In the genomic region with DNA sequence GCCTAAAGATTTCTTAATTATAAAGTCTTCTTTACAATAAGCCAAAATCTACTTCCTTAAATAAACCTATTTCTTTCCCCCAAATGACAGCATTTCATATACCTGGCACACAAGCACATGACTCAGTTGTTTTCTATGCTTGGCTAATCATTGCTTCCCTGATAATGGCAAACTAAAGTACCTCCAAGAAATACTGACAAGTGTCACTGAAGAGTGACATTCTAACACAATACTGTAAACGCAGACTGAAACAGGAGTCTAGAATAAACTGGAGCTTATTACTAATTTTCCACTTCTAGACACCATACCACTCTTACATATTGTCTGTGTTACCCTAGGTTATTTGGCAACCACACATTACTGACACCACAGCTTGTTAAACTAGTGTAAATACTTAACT, we compare ENCODE assay signal across 24 cellular contexts. TPM values are rescaled to one million over a fixed set of nuclear protein-coding genes. Genes with fewer than 3 reads are reported as not detected.
A peak's percentile ranks its signal among the peaks of the same experiment; 100 is the strongest.
DNase-seq lines count a peak whose midpoint lies in the region; ATAC-seq, FAIRE-seq and TF ChIP-seq lines count a peak whose summit lies in the region.
"Had no signal": no experiment of that assay in that cellular context is flagged by ENCODE, and none has a peak within 500 bp of the region (broad histone marks: within the 10 kb centered on the region; RNA-seq: fewer than 3 reads in every experiment).

No MANE protein-coding gene starts in this region.

- H3K4me1 ChIP-seq in keratinocyte (ENCODE audit: control insufficient read depth, extremely low read depth, insufficient read depth, low read length) (no peaks in the 10 kb centered on the region), thyroid gland (peaks cover 6 to 18% of the 10 kb centered on the region in 2 donors)

- H3K27ac Mint-ChIP-seq in natural killer cell (peak overlapping the region; percentile 42 to 73), T-helper 17 cell (peak overlapping the region; percentile 75)
- H3K27ac Mint-ChIP-seq in natural killer cell treated with Interleukin-12 subunit alpha and Interleukin-12 subunit beta and Interleukin-15 and Interleukin-18, amount 100 ng/mL, for 72 hours, result no peak overlapping the region

- peaks cover 3% of the 10 kb centered on the region for H3K9me1 ChIP-seq in keratinocyte (ENCODE audit: control insufficient read depth, extremely low read depth, insufficient read depth, low read length)

- H3K27me3 ChIP-seq in keratinocyte (ENCODE audit: control insufficient read depth, extremely low read depth, insufficient read depth, low read length), result no peaks in the 10 kb centered on the region
- no peaks in the 10 kb centered on the region for H3K27me3 ChIP-seq in thyroid gland
- H3K27me3 ChIP-seq: vagina had no signal

- H3K27ac ChIP-seq in keratinocyte (ENCODE audit: control insufficient read depth, insufficient read depth, low read length), result no peak overlapping the region
- no peak overlapping the region for H3K27ac ChIP-seq in thyroid gland
- H3K27ac ChIP-seq: C4-2B, vagina, VCaP had no signal

- H3K79me2 ChIP-seq in keratinocyte (ENCODE audit: control insufficient read depth, insufficient read depth, low read length), result peaks cover 96% of the 10 kb centered on the region

- WGBS in thyroid gland, 2 donors, result 52 to 57% methylated on average over 1 of the region's 1 CpG

- no peak overlapping the region for H3K9ac ChIP-seq in keratinocyte (ENCODE audit: control insufficient read depth, extremely low read depth, insufficient read depth, low read length)
- H3K9ac ChIP-seq: SK-N-SH had no signal

- H3K4me2 ChIP-seq in keratinocyte (ENCODE audit: control insufficient read depth, extremely low read depth, insufficient read depth, low read depth, low read length), result no peak overlapping the region
- H3K4me2 ChIP-seq: SK-N-SH, smooth muscle cell had no signal

- TF ChIP-seq POLR2A in thyroid gland (IDR thresholded peaks at IDR 0.05), result no peak

- H3K9me3 ChIP-seq in T-helper 17 cell (ENCODE audit: control insufficient read depth, low read length, poor library complexity, severe bottlenecking), result no peaks in the 10 kb centered on the region
- no peaks in the 10 kb centered on the region for H3K9me3 ChIP-seq in keratinocyte (ENCODE audit: control insufficient read depth, low read depth, low read length)
- no peaks in the 10 kb centered on the region for H3K9me3 ChIP-seq in thyroid gland
- H3K9me3 ChIP-seq: SK-N-SH, vagina had no signal

- no peak overlapping the region for H2AFZ ChIP-seq in keratinocyte (ENCODE audit: control insufficient read depth, low read length)

- peaks cover 42% of the 10 kb centered on the region for H4K20me1 ChIP-seq in keratinocyte (ENCODE audit: control insufficient read depth, extremely low read depth, insufficient read depth, low read length)

- H3K27me3 Mint-ChIP-seq in natural killer cell (ENCODE audit: low read depth in 2 of 2), result no peaks in the 10 kb centered on the region
- H3K27me3 Mint-ChIP-seq in natural killer cell treated with Interleukin-12 subunit alpha and Interleukin-12 subunit beta and Interleukin-15 and Interleukin-18, amount 100 ng/mL, for 72 hours, result no peaks in the 10 kb centered on the region
- H3K27me3 Mint-ChIP-seq in T-helper 17 cell, result no peaks in the 10 kb centered on the region

- FAIRE-seq in keratinocyte (lab: Jason Lieb, UNC), result peak; percentile 9
- FAIRE-seq: astrocyte, kidney had no signal

- intact Hi-C loops in natural killer cell (cut with micrococcal nuclease), result no loop called here
- intact Hi-C loops in thyroid gland (cut with DNase I), result no loop called here

- ATAC-seq in natural killer cell, result no peak
- no peak for ATAC-seq in natural killer cell treated with Interleukin-12 subunit alpha and Interleukin-12 subunit beta and Interleukin-15 and Interleukin-18, amount 100 ng/mL, for 72 hours
- ATAC-seq in T-helper 17 cell, result no peak
- ATAC-seq: HCT116 had no signal

- H3K4me1 Mint-ChIP-seq in natural killer cell (peaks cover 52 to 57% of the 10 kb centered on the region in 2 donors), T-helper 17 cell (peaks cover 39% of the 10 kb centered on the region)
- peaks cover 34 to 43% of the 10 kb centered on the region in 2 donors for H3K4me1 Mint-ChIP-seq in natural killer cell treated with Interleukin-12 subunit alpha and Interleukin-12 subunit beta and Interleukin-15 and Interleukin-18, amount 100 ng/mL, for 72 hours (ENCODE audit: low read depth in 2 of 2)

- dilution Hi-C loops in keratinocyte (cut with MboI; ENCODE audit: extremely low pct_ligation_motif_present, low sequenced_read_pairs), result no loop called here

- H3K4me3 ChIP-seq in keratinocyte (ENCODE audit: control insufficient read depth in 2 of 3, extremely low read depth in 1 of 3, insufficient read depth in 2 of 3, low read depth in 1 of 3, low read length in 3 of 3), result no peak overlapping the region
- no peak overlapping the region for H3K4me3 ChIP-seq in thyroid gland (replicated peaks in 1 of 3)
- H3K4me3 ChIP-seq: smooth muscle cell, vagina had no signal

- DNase-seq in natural killer cell (no peak), T-helper 17 cell (no peak), keratinocyte (ENCODE audit: low read depth, low spot score) (no peak), thyroid gland (no peak), iPS-NIHi11 (ENCODE audit: low spot score) (no peak), midbrain (lab: John Stamatoyannopoulos, UW) (no peak)
- no peak for DNase-seq in natural killer cell treated with Interleukin-12 subunit alpha and Interleukin-12 subunit beta and Interleukin-15 and Interleukin-18, amount 100 ng/mL, for 72 hours (ENCODE audit: low spot score)
- DNase-seq: activated naive CD4-positive, alpha-beta T cell treated with Interleukin-2 at 50 U/mL for 16 hours; central memory CD4-positive, alpha-beta T cell; DMS 273 treated with DMSO at 0.1 percent for 48 hours; kidney; mammary epithelial cell; NCI-H1417; NCI-H2081; NCI-H774; occipital lobe; SK-N-SH; stimulated activated CD4-positive, alpha-beta T cell treated with anti-CD3 and anti-CD28 coated beads, Interleukin-2, amount 100 ng/mL, for 24 hours had no signal

- TF ChIP-seq CTCF in natural killer cell (IDR thresholded peaks at IDR 0.05), result no peak
- TF ChIP-seq CTCF in keratinocyte (optimal IDR thresholded peaks at IDR 0.05 in 1 of 3, IDR thresholded peaks at IDR 0.05 in 1 of 3, conservative IDR thresholded peaks at IDR 0.05 in 1 of 3; ENCODE audit: extremely low read depth in 1 of 3, insufficient read depth in 2 of 3, low read length in 3 of 3), result no peak
- TF ChIP-seq CTCF in thyroid gland (IDR thresholded peaks at IDR 0.05), result no peak

- H3K36me3 Mint-ChIP-seq in natural killer cell (peaks cover 14% of the 10 kb centered on the region), T-helper 17 cell (ENCODE audit: low read depth) (peaks cover 16% of the 10 kb centered on the region)
- peaks cover 34% of the 10 kb centered on the region for H3K36me3 Mint-ChIP-seq in natural killer cell treated with Interleukin-12 subunit alpha and Interleukin-12 subunit beta and Interleukin-15 and Interleukin-18, amount 100 ng/mL, for 72 hours

- no peak overlapping the region for H3K4me3 Mint-ChIP-seq in natural killer cell
- H3K4me3 Mint-ChIP-seq in natural killer cell treated with Interleukin-12 subunit alpha and Interleukin-12 subunit beta and Interleukin-15 and Interleukin-18, amount 100 ng/mL, for 72 hours, result no peak overlapping the region
- H3K4me3 Mint-ChIP-seq in T-helper 17 cell, result no peak overlapping the region

- H3K9me3 Mint-ChIP-seq in natural killer cell, result no peaks in the 10 kb centered on the region
- H3K9me3 Mint-ChIP-seq in natural killer cell treated with Interleukin-12 subunit alpha and Interleukin-12 subunit beta and Interleukin-15 and Interleukin-18, amount 100 ng/mL, for 72 hours, result no peaks in the 10 kb centered on the region

- peaks cover 14 to 43% of the 10 kb centered on the region in 2 experiments for H3K36me3 ChIP-seq in keratinocyte (ENCODE audit: control insufficient read depth in 2 of 2, extremely low read depth in 1 of 2, insufficient read depth in 2 of 2, low read length in 2 of 2)
- H3K36me3 ChIP-seq in thyroid gland, result peaks cover 32 to 47% of the 10 kb centered on the region in 2 donors

RNA-seq across cellular contexts. Expression of a gene that starts 14.3 kb away (rescaled TPM):
- total RNA-seq in natural killer cell (10 to 100 TPM; 65.8 to 99.1 (median 80.9) TPM), T-helper 17 cell (10 to 100 TPM; 70.9 to 79.1 TPM), thyroid gland (100 to 1,000 TPM; 107 to 144 (median 125) TPM)
- 100 to 1,000 TPM; 142 to 150 TPM for total RNA-seq in natural killer cell treated with Interleukin-12 subunit alpha and Interleukin-12 subunit beta and Interleukin-15 and Interleukin-18, amount 100 ng/mL, for 72 hours
- 20.3 to 56.8 TPM (median 22.6 TPM) in 3 replicates for polyA plus RNA-seq in keratinocyte
- 155 TPM for polyA plus RNA-seq in keratinocyte (2011; ENCODE audit: low read depth)
- polyA plus RNA-seq in keratinocyte (2011; cell fraction: cytosol; rRNA removed), result 28.7 and 54.7 TPM in 2 replicates
- polyA plus RNA-seq in keratinocyte (2011; cell fraction: nucleus; rRNA removed), result 54.3 and 69.9 TPM in 2 replicates
- 75.2 and 130 TPM in 2 replicates for polyA plus RNA-seq in keratinocyte (2012; ENCODE audit: low replicate concordance)
- polyA minus RNA-seq in keratinocyte, result 11.7 to 59.2 TPM (median 22.3 TPM) in 3 replicates
- 20.0 TPM for polyA minus RNA-seq in keratinocyte (2011; cell fraction: cytosol; rRNA and poly(A)+ RNA removed)
- polyA minus RNA-seq in keratinocyte (2011; cell fraction: nucleus; rRNA and poly(A)+ RNA removed), result 21.3 and 48.4 TPM in 2 replicates

RNA-seq across cellular contexts. Expression of a gene that starts 34.7 kb away (rescaled TPM):
- total RNA-seq in natural killer cell (100 to 1,000 TPM in 1 of 3 donors, 10 to 100 TPM in 2; 73.0 to 109 (median 80.3) TPM), T-helper 17 cell (10 to 100 TPM; 35.8 to 36.7 TPM), thyroid gland (100 to 1,000 TPM in 3 of 4 donors, 10 to 100 TPM in 1; 94.9 to 160 (median 124) TPM)
- 10 to 100 TPM; 78.3 to 88.0 TPM for total RNA-seq in natural killer cell treated with Interleukin-12 subunit alpha and Interleukin-12 subunit beta and Interleukin-15 and Interleukin-18, amount 100 ng/mL, for 72 hours
- polyA plus RNA-seq in keratinocyte, result 54.5 to 97.5 TPM (median 75.8 TPM) in 3 replicates
- 64.3 TPM for polyA plus RNA-seq in keratinocyte (2011; ENCODE audit: low read depth)
- 23.2 and 41.8 TPM in 2 replicates for polyA plus RNA-seq in keratinocyte (2011; cell fraction: cytosol; rRNA removed)
- 111 and 167 TPM in 2 replicates for polyA plus RNA-seq in keratinocyte (2011; cell fraction: nucleus; rRNA removed)
- 55.7 and 58.5 TPM in 2 replicates for polyA plus RNA-seq in keratinocyte (2012; ENCODE audit: low replicate concordance)
- polyA minus RNA-seq in keratinocyte, result 13.1 to 74.2 TPM (median 53.1 TPM) in 3 replicates
- polyA minus RNA-seq in keratinocyte (2011; cell fraction: cytosol; rRNA and poly(A)+ RNA removed), result 59.5 TPM
- polyA minus RNA-seq in keratinocyte (2011; cell fraction: nucleus; rRNA and poly(A)+ RNA removed), result 81.1 and 134 TPM in 2 replicates

Comparison
In these comparisons a context has a peak if more than half of its experiments do, and no peak if none do; other contexts are left out.
1. H3K27ac Mint-ChIP-seq: peak in natural killer cell (2 of 2) and T-helper 17 cell (single experiment); none in natural killer cell treated with Interleukin-12 subunit alpha and Interleukin-12 subunit beta and Interleukin-15 and Interleukin-18, amount 100 ng/mL, for 72 hours (0 of 2).